Comparison of ENCODE assay signal across 16 cellular contexts in genomic region chr10:105615986-105616385, GRCh38.
DNase-seq lines count a peak whose midpoint lies in the region; ATAC-seq lines count a peak whose summit lies in the region.
"Had no signal": no experiment of that assay in that cellular context is flagged by ENCODE, and none has a peak within 500 bp of the region (broad histone marks: within the 10 kb centered on the region; RNA-seq: fewer than 3 reads in every experiment).

No MANE protein-coding gene starts in this region.

- no peak overlapping the region for H2AK5ac ChIP-seq in neuronal stem cell (ENCODE audit: low read depth, low read length)

- H3K9me3 ChIP-seq in neuronal stem cell (replicated peaks in 1 of 2; ENCODE audit: control insufficient read depth in 2 of 2, insufficient read depth in 1 of 2, low read depth in 1 of 2, low read length in 2 of 2): no peaks in the 10 kb centered on the region

- H3K27ac ChIP-seq in neuronal stem cell (replicated peaks; ENCODE audit: low read length): no peak overlapping the region
- H3K27ac ChIP-seq: GM23248 had no signal

- no peak overlapping the region for H2BK12ac ChIP-seq in neuronal stem cell (ENCODE audit: low read length)

- peak overlapping the region; percentile 30 for H2AFZ ChIP-seq in neuronal stem cell (ENCODE audit: low read length)
- H2AFZ ChIP-seq: GM23248 had no signal

- no peak overlapping the region for H2BK15ac ChIP-seq in neuronal stem cell (ENCODE audit: low read length)

- H3K4me3 ChIP-seq in neuronal stem cell (ENCODE audit: low read length in 2 of 2): no peak overlapping the region
- H3K4me3 ChIP-seq: GM23248 had no signal

- H3K9ac ChIP-seq in neuronal stem cell (ENCODE audit: low read depth, low read length, poor library complexity): no peak overlapping the region
- H3K9ac ChIP-seq: GM23248 had no signal

- H3K18ac ChIP-seq in neuronal stem cell (ENCODE audit: low read length): no peak overlapping the region

- H4K91ac ChIP-seq in neuronal stem cell (ENCODE audit: low read depth, low read length, poor library complexity): no peak overlapping the region

- no peaks in the 10 kb centered on the region for H3K36me3 ChIP-seq in neuronal stem cell (replicated peaks in 1 of 2; ENCODE audit: control insufficient read depth in 2 of 2, insufficient read depth in 2 of 2, low read length in 2 of 2)

- WGBS in neuronal stem cell (ENCODE audit: extremely low coverage in 2 of 2, insufficient read length in 2 of 2, insufficient replicate concordance in 1 of 2), 2 donors: no CpG with 5 or more reads among the region's 3 CpGs

- no peaks in the 10 kb centered on the region for H3K79me1 ChIP-seq in neuronal stem cell (ENCODE audit: low read depth, low read length)

- H3K27me3 ChIP-seq in neuronal stem cell (ENCODE audit: control insufficient read depth in 3 of 3, insufficient read depth in 3 of 3, low read depth in 1 of 3, low read length in 3 of 3): no peaks in the 10 kb centered on the region

- no peak overlapping the region for H3K14ac ChIP-seq in neuronal stem cell (ENCODE audit: low read length)

- no peak overlapping the region for H2BK5ac ChIP-seq in neuronal stem cell (ENCODE audit: low read length)

- H3K4me1 ChIP-seq in neuronal stem cell (ENCODE audit: control insufficient read depth in 2 of 2, insufficient read depth in 1 of 2, low read depth in 1 of 2, low read length in 2 of 2): peaks cover 0 to 6% of the 10 kb centered on the region in 2 donors

- DNase-seq in astrocyte of the hippocampus (ENCODE audit: low read depth, low spot score): peak; percentile 50
- peak; percentile 53 for DNase-seq in kidney tubule cell (ENCODE audit: low spot score)
- no peak for DNase-seq in neuronal stem cell (ENCODE audit: low spot score)
- no peak for DNase-seq in NCI-H748 treated with DMSO at 0.1 percent for 48 hours (lab: John Stamatoyannopoulos, UW)
- no peak for DNase-seq in NCI-H1092 (lab: John Stamatoyannopoulos, UW)
- DNase-seq: C1 segment of cervical spinal cord; Calu3; CD4-positive, alpha-beta memory T cell; COR-L47; DMS153; DND-41; GM23248; H7; HCEC 1CT had no signal

- ATAC-seq in HG02763 (IDR thresholded peaks at IDR 0.05; ENCODE audit: unreplicated experiment) (no peak), GM21717 (IDR thresholded peaks at IDR 0.05; ENCODE audit: unreplicated experiment) (no peak)

- no peak overlapping the region for H4K8ac ChIP-seq in neuronal stem cell (ENCODE audit: low read depth, low read length)

- H3K23ac ChIP-seq in neuronal stem cell (ENCODE audit: low read depth, low read length, poor library complexity): no peak overlapping the region

- H3K4ac ChIP-seq in neuronal stem cell (ENCODE audit: low read length): no peak overlapping the region

- H3K4me2 ChIP-seq in neuronal stem cell (ENCODE audit: insufficient read depth, low read length, poor library complexity, severe bottlenecking): no peak overlapping the region

- H2BK120ac ChIP-seq in neuronal stem cell (ENCODE audit: low read depth, low read length): no peak overlapping the region

Comparison
In these comparisons a context has a peak if more than half of its experiments do, and no peak if none do; other contexts are left out.
1. DNase-seq: peak in astrocyte of the hippocampus (single experiment) and kidney tubule cell (single experiment); none in neuronal stem cell (single experiment), NCI-H748 treated with DMSO at 0.1 percent for 48 hours (single experiment) and NCI-H1092 (single experiment).